ENCODE assay signal across 9 cellular contexts in the genomic region with DNA sequence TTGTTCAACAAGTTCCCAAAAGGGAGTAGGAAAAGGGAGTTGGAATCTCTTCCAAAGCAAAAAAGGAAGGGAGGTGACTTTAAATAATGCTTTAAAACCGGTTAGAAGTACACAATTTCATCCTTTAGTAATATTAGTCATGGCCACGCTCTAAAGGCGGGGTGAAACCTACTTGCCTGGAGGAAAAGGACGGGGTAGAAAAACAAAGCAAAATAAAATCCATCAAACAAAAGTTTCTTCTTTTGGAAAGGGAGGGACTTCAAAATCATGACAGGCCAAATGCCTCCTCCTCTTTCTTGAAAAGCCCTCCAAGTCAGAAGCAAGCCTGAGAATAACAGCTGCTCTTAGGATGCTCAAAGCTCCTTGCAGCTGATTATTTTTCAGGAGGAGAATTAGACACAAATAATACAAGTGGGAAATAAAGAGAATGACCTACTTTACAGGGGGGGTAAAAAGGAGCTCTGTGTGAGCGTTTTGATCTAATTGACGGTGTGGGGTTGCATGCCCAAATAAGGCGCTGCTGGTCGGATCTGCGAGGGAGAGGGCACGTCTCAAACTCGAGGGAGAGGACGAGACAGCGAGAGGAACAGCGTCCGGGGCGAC. TPM values are rescaled to one million over a fixed set of nuclear protein-coding genes. Genes with fewer than 3 reads are reported as not detected.
DNase-seq lines count a peak whose midpoint lies in the region; FAIRE-seq and TF ChIP-seq lines count a peak whose summit lies in the region.
"Had no signal": no experiment of that assay in that cellular context is flagged by ENCODE, and none has a peak within 500 bp of the region (broad histone marks: within the 10 kb centered on the region; RNA-seq: fewer than 3 reads in every experiment).

No MANE protein-coding gene starts in this region.

- peak overlapping the region; percentile 66 to 68 (median 67) for H3K4me3 ChIP-seq in keratinocyte (ENCODE audit: control insufficient read depth in 2 of 3, extremely low read depth in 1 of 3, insufficient read depth in 2 of 3, low read depth in 1 of 3, low read length in 3 of 3)

- H3K79me2 ChIP-seq in keratinocyte (ENCODE audit: control insufficient read depth, insufficient read depth, low read length) = peaks cover 11% of the 10 kb centered on the region

- H3K36me3 ChIP-seq in keratinocyte (ENCODE audit: control insufficient read depth in 2 of 2, extremely low read depth in 1 of 2, insufficient read depth in 2 of 2, low read length in 2 of 2) = no peaks in the 10 kb centered on the region

- H2AFZ ChIP-seq in keratinocyte (ENCODE audit: control insufficient read depth, low read length) = peak overlapping the region; percentile 73

- POLR2A ChIA-PET in MCF 10A (lab: Yijun Ruan, JAX) = interaction anchor here (1.0 to 1.8 kb wide), 9 partner anchors 15 to 307 kb away, joined by 3 to 17 read pairs (median 5); no protein-coding TSS in a partner anchor

- peak overlapping the region; percentile 83 for H3K4me3 Mint-ChIP-seq in MCF 10A (ENCODE audit: unreplicated experiment)
- peak overlapping the region; percentile 65 for H3K4me3 Mint-ChIP-seq in stimulated activated naive CD8-positive, alpha-beta T cell treated with anti-CD3 and anti-CD28 coated beads, Interleukin-15, Interleukin-2, amounts not matched to agents 100 ng/mL and 50 ng/mL, for 24 hours

- no peak for FAIRE-seq in keratinocyte (lab: Jason Lieb, UNC)
- FAIRE-seq: islet of Langerhans had no signal

- intact Hi-C loops in MCF 10A (cut with micrococcal nuclease) = loop anchor here (1.0 to 2.0 kb wide), 3 partner anchors 65 to 167 kb away; no protein-coding TSS in a partner anchor

- H3K36me3 Mint-ChIP-seq in MCF 10A (ENCODE audit: insufficient read depth, unreplicated experiment) = peaks cover 6% of the 10 kb centered on the region
- no peaks in the 10 kb centered on the region for H3K36me3 Mint-ChIP-seq in stimulated activated naive CD8-positive, alpha-beta T cell treated with anti-CD3 and anti-CD28 coated beads, Interleukin-15, Interleukin-2, amounts not matched to agents 100 ng/mL and 50 ng/mL, for 24 hours (ENCODE audit: low read depth)

- peak overlapping the region; percentile 88 for H3K4me2 ChIP-seq in keratinocyte (ENCODE audit: control insufficient read depth, extremely low read depth, insufficient read depth, low read depth, low read length)

- no peak overlapping the region for H3K27ac Mint-ChIP-seq in MCF 10A (ENCODE audit: low read depth, unreplicated experiment)
- peak overlapping the region; percentile 76 for H3K27ac Mint-ChIP-seq in stimulated activated naive CD8-positive, alpha-beta T cell treated with anti-CD3 and anti-CD28 coated beads, Interleukin-15, Interleukin-2, amounts not matched to agents 100 ng/mL and 50 ng/mL, for 24 hours

- H3K27me3 ChIP-seq in keratinocyte (ENCODE audit: control insufficient read depth, extremely low read depth, insufficient read depth, low read length) = no peaks in the 10 kb centered on the region

- H3K4me1 ChIP-seq in keratinocyte (ENCODE audit: control insufficient read depth, extremely low read depth, insufficient read depth, low read length) = peaks cover 27% of the 10 kb centered on the region

- peak overlapping the region; percentile 84 for H3K9ac ChIP-seq in keratinocyte (ENCODE audit: control insufficient read depth, extremely low read depth, insufficient read depth, low read length)

- peaks cover 35% of the 10 kb centered on the region for H3K4me1 Mint-ChIP-seq in MCF 10A (ENCODE audit: insufficient read depth, unreplicated experiment)
- H3K4me1 Mint-ChIP-seq in stimulated activated naive CD8-positive, alpha-beta T cell treated with anti-CD3 and anti-CD28 coated beads, Interleukin-15, Interleukin-2, amounts not matched to agents 100 ng/mL and 50 ng/mL, for 24 hours (ENCODE audit: low read depth) = peaks cover 33% of the 10 kb centered on the region

- peak overlapping the region; percentile 64 for H3K27ac ChIP-seq in keratinocyte (ENCODE audit: control insufficient read depth, insufficient read depth, low read length)

- peak; percentile 48 for DNase-seq in LHCN-M2 (ENCODE audit: low read depth)
- peak; percentile 16 for DNase-seq in MCF 10A (ENCODE audit: unreplicated experiment)
- DNase-seq in keratinocyte (ENCODE audit: low read depth, low spot score) = no peak
- DNase-seq in epidermal melanocyte (ENCODE audit: insufficient read length, low spot score) = no peak
- no peak for DNase-seq in D341Med (ENCODE audit: low spot score)
- no peak for DNase-seq in stimulated activated CD4-positive, alpha-beta T cell treated with anti-CD3 and anti-CD28 coated beads, Interleukin-4, amount 100 ng/mL, for 24 hours
- DNase-seq in CD1c-positive myeloid dendritic cell (ENCODE audit: extremely low spot score) = no peak

- no peaks in the 10 kb centered on the region for H3K9me1 ChIP-seq in keratinocyte (ENCODE audit: control insufficient read depth, extremely low read depth, insufficient read depth, low read length)

- CTCF ChIA-PET in MCF 10A (lab: Yijun Ruan, JAX) = interaction anchor here (1.1 to 2.1 kb wide), 3 partner anchors 11 to 87 kb away, joined by 3 to 9 read pairs (median 4); no protein-coding TSS in a partner anchor

- no peaks in the 10 kb centered on the region for H3K27me3 Mint-ChIP-seq in MCF 10A (ENCODE audit: insufficient read depth, unreplicated experiment)
- peaks cover 44% of the 10 kb centered on the region for H3K27me3 Mint-ChIP-seq in stimulated activated naive CD8-positive, alpha-beta T cell treated with anti-CD3 and anti-CD28 coated beads, Interleukin-15, Interleukin-2, amounts not matched to agents 100 ng/mL and 50 ng/mL, for 24 hours

- TF ChIP-seq CTCF in MCF 10A (IDR thresholded peaks at IDR 0.05; ENCODE audit: unreplicated experiment) (no peak), keratinocyte (optimal IDR thresholded peaks at IDR 0.05 in 1 of 3, IDR thresholded peaks at IDR 0.05 in 1 of 3, conservative IDR thresholded peaks at IDR 0.05 in 1 of 3; ENCODE audit: extremely low read depth in 1 of 3, insufficient read depth in 2 of 3, low read length in 3 of 3) (no peak)

- H3K9me3 Mint-ChIP-seq in MCF 10A (ENCODE audit: unreplicated experiment) = no peaks in the 10 kb centered on the region
- no peaks in the 10 kb centered on the region for H3K9me3 Mint-ChIP-seq in stimulated activated naive CD8-positive, alpha-beta T cell treated with anti-CD3 and anti-CD28 coated beads, Interleukin-15, Interleukin-2, amounts not matched to agents 100 ng/mL and 50 ng/mL, for 24 hours

- H4K20me1 ChIP-seq in keratinocyte (ENCODE audit: control insufficient read depth, extremely low read depth, insufficient read depth, low read length) = no peaks in the 10 kb centered on the region

- no peaks in the 10 kb centered on the region for H3K9me3 ChIP-seq in keratinocyte (ENCODE audit: control insufficient read depth, low read depth, low read length)

- TSS peak; percentile 35 for BruUV-seq in MCF 10A (replicated peaks; lab: Mats Ljungman, UMichigan)

- dilution Hi-C loops in keratinocyte (cut with MboI; ENCODE audit: extremely low pct_ligation_motif_present, low sequenced_read_pairs) = no loop called here

RNA-seq across cellular contexts. Expression of gene NPAS2, which starts 1.8 kb away (rescaled TPM):
- total RNA-seq in LHCN-M2 (2014; rRNA removed) (12.4 and 13.0 TPM in 2 replicates), MCF 10A (2022) (12.3 and 16.4 TPM in 2 replicates)
- polyA plus RNA-seq in LHCN-M2 (2012) = 16.5 TPM
- polyA plus RNA-seq in keratinocyte = 14.9 to 24.0 TPM (median 17.7 TPM) in 3 replicates
- polyA plus RNA-seq in keratinocyte (2011; ENCODE audit: low read depth) = 47.5 TPM
- polyA plus RNA-seq in keratinocyte (2011; cell fraction: cytosol; rRNA removed) = 32.0 and 43.6 TPM in 2 replicates
- polyA plus RNA-seq in keratinocyte (2011; cell fraction: nucleus; rRNA removed) = 56.1 and 69.6 TPM in 2 replicates
- 31.1 and 41.1 TPM in 2 replicates for polyA plus RNA-seq in keratinocyte (2012; ENCODE audit: low replicate concordance)
- polyA minus RNA-seq in keratinocyte = 35.9 to 47.4 TPM (median 37.5 TPM) in 3 replicates
- polyA minus RNA-seq in keratinocyte (2011; cell fraction: cytosol; rRNA and poly(A)+ RNA removed) = 43.9 TPM
- polyA minus RNA-seq in keratinocyte (2011; cell fraction: nucleus; rRNA and poly(A)+ RNA removed) = 35.5 and 64.7 TPM in 2 replicates

Comparison
In these comparisons a context has a peak if more than half of its experiments do, and no peak if none do; other contexts are left out.
1. DNase-seq: peak in LHCN-M2 (single experiment) and MCF 10A (single experiment); none in keratinocyte (single experiment), epidermal melanocyte (single experiment), D341Med (single experiment), stimulated activated CD4-positive, alpha-beta T cell treated with anti-CD3 and anti-CD28 coated beads, Interleukin-4, amount 100 ng/mL, for 24 hours (single experiment) and CD1c-positive myeloid dendritic cell (single experiment).